ENCODE assay signal across 18 cellular contexts in the genomic region with DNA sequence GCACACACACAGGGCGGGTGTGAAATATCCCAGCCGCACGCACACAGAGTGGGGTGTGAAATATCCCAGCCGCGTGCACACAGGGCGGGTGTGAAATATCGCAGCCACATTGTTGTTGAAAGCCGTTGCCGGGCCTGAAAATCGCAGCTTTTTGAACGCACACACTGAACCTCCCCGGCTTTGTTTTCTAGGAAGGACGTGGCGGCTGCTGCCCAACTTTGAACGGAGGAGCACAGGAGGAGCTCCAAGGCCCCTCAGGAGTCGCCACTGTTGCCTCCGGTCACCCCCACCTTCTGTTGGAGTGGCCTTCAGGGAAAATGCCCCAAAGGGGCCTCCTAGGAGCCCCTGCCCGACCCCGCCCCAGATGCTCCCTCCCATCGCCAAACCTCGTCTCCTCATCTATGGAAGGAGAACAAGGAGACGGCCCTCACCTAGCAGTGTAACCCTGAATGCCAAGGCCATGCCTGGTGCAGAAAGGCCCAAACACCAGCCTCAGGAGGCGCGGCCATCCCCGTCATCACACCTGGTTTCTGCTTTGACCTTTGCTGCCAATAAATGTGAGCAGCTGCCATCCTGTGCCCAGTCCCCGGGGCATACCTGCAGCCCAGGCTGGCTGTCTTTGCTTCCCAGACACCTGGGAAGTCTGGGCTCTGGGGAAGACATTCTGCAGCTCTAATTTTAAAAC.
A peak's percentile ranks its signal among the peaks of the same experiment; 100 is the strongest.
DNase-seq lines count a peak whose midpoint lies in the region; ATAC-seq and TF ChIP-seq lines count a peak whose summit lies in the region.
"Had no signal": no experiment of that assay in that cellular context is flagged by ENCODE, and none has a peak within 500 bp of the region (broad histone marks: within the 10 kb centered on the region; RNA-seq: fewer than 3 reads in every experiment).

No MANE protein-coding gene starts in this region.

- H3K27me3 Mint-ChIP-seq in natural killer cell treated with Interleukin-12 subunit alpha and Interleukin-12 subunit beta and Interleukin-15 and Interleukin-18, amount 100 ng/mL, for 72 hours: no peaks in the 10 kb centered on the region
- H3K27me3 Mint-ChIP-seq in natural killer cell (ENCODE audit: low read depth in 2 of 2) (no peaks in the 10 kb centered on the region), glutamatergic neuron (ENCODE audit: unreplicated experiment) (peaks cover 13% of the 10 kb centered on the region), immature natural killer cell (ENCODE audit: low read depth in 3 of 3) (peaks cover 0 to 2% (median 0%) of the 10 kb centered on the region in 3 donors)
- H3K27me3 Mint-ChIP-seq: B cell had no signal

- peaks cover 4% of the 10 kb centered on the region for H3K9me3 Mint-ChIP-seq in natural killer cell treated with Interleukin-12 subunit alpha and Interleukin-12 subunit beta and Interleukin-15 and Interleukin-18, amount 100 ng/mL, for 72 hours
- peaks cover 2 to 4% of the 10 kb centered on the region in 2 donors for H3K9me3 Mint-ChIP-seq in natural killer cell
- H3K9me3 Mint-ChIP-seq in glutamatergic neuron (ENCODE audit: unreplicated experiment): peaks cover 15% of the 10 kb centered on the region
- H3K9me3 Mint-ChIP-seq in immature natural killer cell: peaks cover 0 to 3% (median 0%) of the 10 kb centered on the region in 6 donors
- H3K9me3 Mint-ChIP-seq: CD4-positive, alpha-beta memory T cell had no signal

- no peak for TF ChIP-seq EP300 in sigmoid colon (IDR thresholded peaks at IDR 0.05)

- H3K4me1 ChIP-seq in sigmoid colon: no peaks in the 10 kb centered on the region

- H3K36me3 Mint-ChIP-seq in natural killer cell treated with Interleukin-12 subunit alpha and Interleukin-12 subunit beta and Interleukin-15 and Interleukin-18, amount 100 ng/mL, for 72 hours: no peaks in the 10 kb centered on the region
- H3K36me3 Mint-ChIP-seq in natural killer cell: no peaks in the 10 kb centered on the region
- peaks cover 19% of the 10 kb centered on the region for H3K36me3 Mint-ChIP-seq in glutamatergic neuron (ENCODE audit: unreplicated experiment)
- H3K36me3 Mint-ChIP-seq in immature natural killer cell: no peaks in the 10 kb centered on the region
- H3K36me3 Mint-ChIP-seq: CD4-positive, alpha-beta memory T cell had no signal

- no peak for TF ChIP-seq CTCF in natural killer cell (IDR thresholded peaks at IDR 0.05)
- no peak for TF ChIP-seq CTCF in glutamatergic neuron (IDR thresholded peaks at IDR 0.05; ENCODE audit: partially characterized antibody, unreplicated experiment)
- TF ChIP-seq CTCF in sigmoid colon (IDR thresholded peaks at IDR 0.05): no peak

- no peaks in the 10 kb centered on the region for H3K9me3 ChIP-seq in sigmoid colon

- H3K27ac ChIP-seq in sigmoid colon: no peak overlapping the region

- no peak overlapping the region for H3K4me3 Mint-ChIP-seq in natural killer cell treated with Interleukin-12 subunit alpha and Interleukin-12 subunit beta and Interleukin-15 and Interleukin-18, amount 100 ng/mL, for 72 hours
- H3K4me3 Mint-ChIP-seq in natural killer cell: no peak overlapping the region
- no peak overlapping the region for H3K4me3 Mint-ChIP-seq in glutamatergic neuron (ENCODE audit: unreplicated experiment)
- no peak overlapping the region for H3K4me3 Mint-ChIP-seq in immature natural killer cell
- H3K4me3 Mint-ChIP-seq: B cell; CD4-positive, alpha-beta memory T cell; GM23338; HFFc6 had no signal

- no peaks in the 10 kb centered on the region for H3K36me3 ChIP-seq in sigmoid colon

- TF ChIP-seq POLR2A in sigmoid colon (IDR thresholded peaks at IDR 0.05): no peak

- no peak for ATAC-seq in natural killer cell treated with Interleukin-12 subunit alpha and Interleukin-12 subunit beta and Interleukin-15 and Interleukin-18, amount 100 ng/mL, for 72 hours
- no peak for ATAC-seq in natural killer cell
- ATAC-seq: GM23338, PC-3, Right ventricle myocardium inferior had no signal

- no peaks in the 10 kb centered on the region for H3K4me1 Mint-ChIP-seq in natural killer cell treated with Interleukin-12 subunit alpha and Interleukin-12 subunit beta and Interleukin-15 and Interleukin-18, amount 100 ng/mL, for 72 hours (ENCODE audit: low read depth in 2 of 2)
- H3K4me1 Mint-ChIP-seq in natural killer cell: no peaks in the 10 kb centered on the region
- H3K4me1 Mint-ChIP-seq in glutamatergic neuron (ENCODE audit: low read depth, unreplicated experiment): peaks cover 5% of the 10 kb centered on the region
- H3K4me1 Mint-ChIP-seq in immature natural killer cell: no peaks in the 10 kb centered on the region
- H3K4me1 Mint-ChIP-seq: B cell; CD4-positive, alpha-beta memory T cell; GM23338 had no signal

- DNase-seq in natural killer cell treated with Interleukin-12 subunit alpha and Interleukin-12 subunit beta and Interleukin-15 and Interleukin-18, amount 100 ng/mL, for 72 hours (ENCODE audit: low spot score): peak; percentile 15
- DNase-seq in natural killer cell (no peak), glutamatergic neuron (peak; percentile 10), sigmoid colon (peak; percentile 52), UCSD-AML1 (lab: John Stamatoyannopoulos, UW; ENCODE audit: unreplicated experiment) (no peak), immature natural killer cell (no peak), foreskin melanocyte (no peak)
- DNase-seq: HFFc6; NCI-H1436 treated with DMSO at 0.1 percent for 48 hours; NCI-H2081; NCI-H510A treated with DMSO at 0.1 percent for 48 hours; NK-92 treated with Interleukin-12 subunit alpha and Interleukin-12 subunit beta, amount 100 ng/mL, for 24 hours; PC-3 had no signal

- no peak overlapping the region for H3K4me3 ChIP-seq in sigmoid colon
- H3K4me3 ChIP-seq: GM23338, K562 had no signal

- 70 to 83% methylated on average over 26 of the region's 26 CpGs for WGBS in sigmoid colon, 2 donors

- intact Hi-C loops in natural killer cell (cut with micrococcal nuclease) (no loop called here), sigmoid colon (cut with DNase I) (no loop called here)

- no peaks in the 10 kb centered on the region for H3K27me3 ChIP-seq in sigmoid colon

- no peak overlapping the region for H3K27ac Mint-ChIP-seq in natural killer cell treated with Interleukin-12 subunit alpha and Interleukin-12 subunit beta and Interleukin-15 and Interleukin-18, amount 100 ng/mL, for 72 hours
- H3K27ac Mint-ChIP-seq in natural killer cell (no peak overlapping the region), glutamatergic neuron (ENCODE audit: unreplicated experiment) (no peak overlapping the region), immature natural killer cell (no peak overlapping the region)
- H3K27ac Mint-ChIP-seq: B cell, GM23338, HFFc6 had no signal

Comparison
In these comparisons a context has a peak if more than half of its experiments do, and no peak if none do; other contexts are left out.
1. DNase-seq: peak in natural killer cell treated with Interleukin-12 subunit alpha and Interleukin-12 subunit beta and Interleukin-15 and Interleukin-18, amount 100 ng/mL, for 72 hours (single experiment), glutamatergic neuron (single experiment) and sigmoid colon (single experiment); none in natural killer cell (single experiment), UCSD-AML1 (single experiment), immature natural killer cell (0 of 3) and foreskin melanocyte (single experiment).